Comparison of ENCODE assay signal across 9 cellular contexts in genomic region chr4:170853422-170854021, GRCh38.
DNase-seq lines count a peak whose midpoint lies in the region; ATAC-seq and TF ChIP-seq lines count a peak whose summit lies in the region.
"Had no signal": no experiment of that assay in that cellular context is flagged by ENCODE, and none has a peak within 500 bp of the region (broad histone marks: within the 10 kb centered on the region; RNA-seq: fewer than 3 reads in every experiment).

No MANE protein-coding gene starts in this region.

- H3K36me3 Mint-ChIP-seq in activated CD4-positive, alpha-beta T cell treated with anti-CD3 and anti-CD28 coated beads, Interleukin-2, amount 10 ng/mL, durations not matched to agents 7 days and 5 days (ENCODE audit: low read depth): no peaks in the 10 kb centered on the region

- H3K27me3 ChIP-seq in foreskin keratinocyte: no peaks in the 10 kb centered on the region

- TF ChIP-seq CTCF in foreskin keratinocyte (conservative IDR thresholded peaks at IDR 0.05): peak; percentile 81
- peak; percentile 94 for TF ChIP-seq CTCF in retinal pigment epithelial cell (conservative IDR thresholded peaks at IDR 0.05; ENCODE audit: low read depth, low read length)

- DNase-seq in activated CD4-positive, alpha-beta T cell treated with anti-CD3 and anti-CD28 coated beads, Interleukin-2, amount 10 ng/mL, durations not matched to agents 7 days and 5 days: peak; percentile 7
- DNase-seq in activated CD4-positive, alpha-beta T cell treated with anti-CD3 and anti-CD28 coated beads, Interleukin-2, amount 50 U/mL, for 1 hour: no peak
- peak; percentile 50 for DNase-seq in SKM-1 (lab: John Stamatoyannopoulos, UW; ENCODE audit: unreplicated experiment)
- DNase-seq in foreskin keratinocyte: peak in 1 of 2 donors; percentile 35
- no peak for DNase-seq in retinal pigment epithelial cell (ENCODE audit: low read depth)
- no peak for DNase-seq in activated effector memory CD4-positive, alpha-beta T cell treated with anti-CD3 and anti-CD28 coated beads, Interleukin-2, amount 50 U/mL, for 16 hours

- no peaks in the 10 kb centered on the region for H3K4me1 ChIP-seq in foreskin keratinocyte

- H3K27me3 Mint-ChIP-seq in activated CD4-positive, alpha-beta T cell treated with anti-CD3 and anti-CD28 coated beads, Interleukin-2, amount 10 ng/mL, durations not matched to agents 7 days and 5 days: no peaks in the 10 kb centered on the region

- H3K4me1 Mint-ChIP-seq in activated CD4-positive, alpha-beta T cell treated with anti-CD3 and anti-CD28 coated beads, Interleukin-2, amount 10 ng/mL, durations not matched to agents 7 days and 5 days: peaks cover 3% of the 10 kb centered on the region

- CTCF ChIA-PET in activated CD4-positive, alpha-beta T cell treated with anti-CD3 and anti-CD28 coated beads, Interleukin-2, amount 10 ng/mL, durations not matched to agents 7 days and 5 days (lab: Charles Lee): no interaction called here

- H3K4me3 Mint-ChIP-seq in activated CD4-positive, alpha-beta T cell treated with anti-CD3 and anti-CD28 coated beads, Interleukin-2, amount 10 ng/mL, durations not matched to agents 7 days and 5 days: no peak overlapping the region

- H3K27ac Mint-ChIP-seq in activated CD4-positive, alpha-beta T cell treated with anti-CD3 and anti-CD28 coated beads, Interleukin-2, amount 10 ng/mL, durations not matched to agents 7 days and 5 days: no peak overlapping the region

- ATAC-seq in GM21390 (IDR thresholded peaks at IDR 0.05; ENCODE audit: unreplicated experiment) (peak; percentile 89), HG03565 (IDR thresholded peaks at IDR 0.05; ENCODE audit: unreplicated experiment) (peak; percentile 79), foreskin keratinocyte (peak; percentile 85)

- POLR2A ChIA-PET in activated CD4-positive, alpha-beta T cell treated with anti-CD3 and anti-CD28 coated beads, Interleukin-2, amount 10 ng/mL, durations not matched to agents 7 days and 5 days (lab: Charles Lee): no interaction called here

- no peak overlapping the region for H3K27ac ChIP-seq in foreskin keratinocyte
- H3K27ac ChIP-seq: epithelial cell of prostate had no signal

- no peaks in the 10 kb centered on the region for H3K9me3 Mint-ChIP-seq in activated CD4-positive, alpha-beta T cell treated with anti-CD3 and anti-CD28 coated beads, Interleukin-2, amount 10 ng/mL, durations not matched to agents 7 days and 5 days

- H3K4me3 ChIP-seq in retinal pigment epithelial cell (ENCODE audit: low read length): no peak overlapping the region

Comparison
In these comparisons a context has a peak if more than half of its experiments do, and no peak if none do; other contexts are left out.
1. DNase-seq: peak in activated CD4-positive, alpha-beta T cell treated with anti-CD3 and anti-CD28 coated beads, Interleukin-2, amount 10 ng/mL, durations not matched to agents 7 days and 5 days (single experiment) and SKM-1 (single experiment); none in activated CD4-positive, alpha-beta T cell treated with anti-CD3 and anti-CD28 coated beads, Interleukin-2, amount 50 U/mL, for 1 hour (single experiment), retinal pigment epithelial cell (single experiment) and activated effector memory CD4-positive, alpha-beta T cell treated with anti-CD3 and anti-CD28 coated beads, Interleukin-2, amount 50 U/mL, for 16 hours (single experiment).
2. Peak in every context shown above with its lines, with median percentiles within 50 percentile points of each other: ATAC-seq.